13 cellular contexts compared by ENCODE assay signal in the genomic region with DNA sequence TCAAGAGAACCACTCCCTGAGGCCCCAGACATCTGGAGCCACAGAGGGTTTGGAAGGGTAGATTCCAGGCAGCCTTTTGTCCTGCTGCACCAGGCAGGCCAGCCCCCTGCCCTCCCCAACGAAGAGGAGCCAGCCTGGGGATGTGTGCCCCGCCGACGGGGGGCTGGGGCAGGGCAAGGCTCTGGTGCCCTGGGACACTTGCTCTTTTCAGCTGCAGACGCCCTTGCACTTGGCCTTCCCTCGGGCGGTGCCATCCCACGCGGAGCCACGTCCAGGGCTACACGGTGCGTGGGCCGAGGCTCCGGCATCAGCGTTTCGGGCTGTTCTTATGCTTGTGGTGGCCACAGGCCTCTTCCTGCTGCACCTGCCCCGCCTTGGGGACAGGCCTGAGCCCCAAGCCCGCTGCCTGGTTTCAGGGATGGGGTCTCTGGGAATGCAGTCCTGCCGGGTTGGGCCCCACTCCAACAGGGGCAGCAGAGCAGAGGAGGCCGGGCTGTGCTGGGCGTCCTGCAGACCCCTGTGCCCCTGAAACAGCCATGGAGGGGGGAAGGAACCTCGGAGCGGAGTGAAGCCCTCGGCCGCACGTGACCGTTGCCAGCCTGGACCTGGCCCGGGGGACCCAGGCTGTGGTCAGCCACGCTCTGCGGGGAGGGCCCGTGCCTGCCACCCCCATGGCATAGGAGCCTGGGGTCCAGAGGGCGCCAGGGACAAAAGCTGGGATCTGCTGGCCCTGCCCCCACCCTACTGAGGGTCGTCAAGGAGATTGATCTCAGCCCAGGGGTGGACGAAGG. TPM values are rescaled to one million over a fixed set of nuclear protein-coding genes. Genes with fewer than 3 reads are reported as not detected.
DNase-seq lines count a peak whose midpoint lies in the region; FAIRE-seq and TF ChIP-seq lines count a peak whose summit lies in the region.
"Had no signal": no experiment of that assay in that cellular context is flagged by ENCODE, and none has a peak within 500 bp of the region (broad histone marks: within the 10 kb centered on the region; RNA-seq: fewer than 3 reads in every experiment).

No MANE protein-coding gene starts in this region.

- H3K27ac Mint-ChIP-seq in mesothelial cell of epicardium: no peak overlapping the region
- H3K27ac Mint-ChIP-seq: CD4-positive, alpha-beta T cell had no signal

- H2AK5ac ChIP-seq in H1 (ENCODE audit: low read depth, low read length): peak overlapping the region; percentile 25; the same call in 1 of the 2 replicates

- H3K9me3 ChIP-seq in HUES64 (ENCODE audit: insufficient read depth, low read depth, low read length): no peaks in the 10 kb centered on the region
- H3K9me3 ChIP-seq in H1 (ENCODE audit: insufficient read depth in 2 of 2, low read depth in 1 of 2, low read length in 1 of 2): no peaks in the 10 kb centered on the region
- H3K9me3 ChIP-seq in tibial nerve: no peaks in the 10 kb centered on the region

- peaks cover 3 to 10% of the 10 kb centered on the region in 2 experiments for H4K20me1 ChIP-seq in H1 (replicated peaks in 1 of 2; ENCODE audit: control insufficient read depth in 1 of 2, insufficient read depth in 2 of 2, low read length in 2 of 2)

- H3K36me3 Mint-ChIP-seq in mesothelial cell of epicardium: no peaks in the 10 kb centered on the region

- peak overlapping the region; percentile 66 for H4K8ac ChIP-seq in H1 (ENCODE audit: extremely low read depth, insufficient read depth, low read length)

- peak overlapping the region; percentile 94; the same call in 1 of the 2 replicates for H2BK5ac ChIP-seq in H1 (ENCODE audit: low read depth, low read length)

- H3K4me1 Mint-ChIP-seq in mesothelial cell of epicardium: peaks cover 3% of the 10 kb centered on the region

- no peak overlapping the region for H3K23ac ChIP-seq in H1 (ENCODE audit: insufficient read length)

- H3K4me3 ChIP-seq in HUES64 (ENCODE audit: low read length) (peak overlapping the region; percentile 59; the same call in 1 of the 2 replicates), H1 (ENCODE audit: extremely low read depth in 1 of 4, insufficient read depth in 2 of 4, low read depth in 3 of 4, low read length in 4 of 4) (peak overlapping the region in 2 of 4 experiments; percentile 19 to 61; a peak in 4 of 8 replicates), tibial nerve (no peak overlapping the region)

- no peak for TF ChIP-seq RAD21 in H1 (IDR thresholded peaks at IDR 0.05 in 1 of 2, conservative IDR thresholded peaks at IDR 0.05 in 1 of 2; ENCODE audit: low read depth in 2 of 2, low read length in 2 of 2)

- CTCF ChIA-PET in H1 (lab: Charles Lee; ENCODE audit: partially characterized antibody): interaction anchor here (1.0 to 2.1 kb wide), 5 partner anchors 8 to 45 kb away, joined by 3 to 7 read pairs (median 5); no protein-coding TSS in a partner anchor

- WGBS in HUES64: 34% methylated on average over 32 of the region's 34 CpGs
- 48% methylated on average over 29 of the region's 34 CpGs; no CpG with 5 or more reads in 1 of the 2 experiments for WGBS in H1 (ENCODE audit: extremely low coverage in 1 of 2, insufficient coverage in 1 of 2, insufficient read length in 1 of 2, insufficient replicate concordance in 2 of 2, low coverage in 1 of 2, low lambda C conversion rate in 2 of 2, missing lambda C conversion rate in 1 of 2), 2 experiments
- 17 to 27% methylated on average over 20 to 24 of the region's 34 CpGs for WGBS in tibial nerve, 2 donors

- H3K27me3 ChIP-seq in HUES64 (ENCODE audit: insufficient read depth, low read length) (no peaks in the 10 kb centered on the region), H1 (replicated peaks in 1 of 4; ENCODE audit: control insufficient read depth in 3 of 4, extremely low read depth in 1 of 4, insufficient read depth in 3 of 4, low read length in 3 of 4) (no peaks in the 10 kb centered on the region), tibial nerve (no peaks in the 10 kb centered on the region)

- no peak for TF ChIP-seq CTCF in H1 (IDR thresholded peaks at IDR 0.05; ENCODE audit: control extremely low read depth in 1 of 3, insufficient read depth in 1 of 3, low read depth in 1 of 3, low read length in 3 of 3)
- no peak for TF ChIP-seq CTCF in mesothelial cell of epicardium (IDR thresholded peaks at IDR 0.05; ENCODE audit: unreplicated experiment)
- TF ChIP-seq CTCF in tibial nerve (IDR thresholded peaks at IDR 0.05): no peak

- H3K9ac ChIP-seq in HUES64 (ENCODE audit: low read depth, low read length) (peak overlapping the region; percentile 63), H1 (replicated peaks in 1 of 4; ENCODE audit: extremely low read depth in 1 of 4, low read depth in 3 of 4, low read length in 3 of 4) (peak overlapping the region in 2 of 4 experiments; percentile 4 to 8; a peak in 3 of 7 replicates)

- peaks cover 2% of the 10 kb centered on the region; the same call in 1 of the 2 replicates for H3K23me2 ChIP-seq in H1 (ENCODE audit: low read depth, low read length)

- peaks cover 18% of the 10 kb centered on the region for H3K36me3 ChIP-seq in HUES64 (ENCODE audit: insufficient read depth, low read length)
- H3K36me3 ChIP-seq in H1 (ENCODE audit: control insufficient read depth in 2 of 4, insufficient read depth in 4 of 4, low read length in 3 of 4): peaks cover 0 to 25% (median 3%) of the 10 kb centered on the region in 4 experiments; a peak in 4 of 8 replicates
- peaks cover 3 to 66% (median 4%) of the 10 kb centered on the region in 3 donors for H3K36me3 ChIP-seq in tibial nerve

- no peak overlapping the region for H2AFZ ChIP-seq in H1 (ENCODE audit: low read length)

- H3K14ac ChIP-seq in H1 (ENCODE audit: insufficient read length): no peak overlapping the region

- no peaks in the 10 kb centered on the region for H3K9me3 Mint-ChIP-seq in mesothelial cell of epicardium
- H3K9me3 Mint-ChIP-seq: CD4-positive, alpha-beta T cell had no signal

- peak overlapping the region; percentile 82 for H2BK120ac ChIP-seq in H1 (replicated peaks; ENCODE audit: low read depth, low read length)

- FAIRE-seq in H1 (lab: Jason Lieb, UNC): no peak
- FAIRE-seq: GM18507 had no signal

- POLR2A ChIA-PET in H1 (lab: Charles Lee; ENCODE audit: partially characterized antibody): interaction anchor here (0.6 to 1.6 kb wide), 23 partner anchors 8 to 206 kb away, joined by 3 to 11 read pairs (median 3); a partner anchor contains a TSS

- no peaks in the 10 kb centered on the region for H3K27me3 Mint-ChIP-seq in mesothelial cell of epicardium (ENCODE audit: low read depth)
- H3K27me3 Mint-ChIP-seq: CD4-positive, alpha-beta T cell had no signal

- no peak for TF ChIP-seq EP300 in H1 (IDR thresholded peaks at IDR 0.05; ENCODE audit: borderline replicate concordance in 1 of 2, low read depth in 2 of 2, low read length in 2 of 2)
- peak in 1 of 2 donors; percentile 61 for TF ChIP-seq EP300 in tibial nerve (IDR thresholded peaks at IDR 0.05)

- H3K4me1 ChIP-seq in HUES64 (ENCODE audit: insufficient read depth, low read length): peaks cover 15% of the 10 kb centered on the region
- H3K4me1 ChIP-seq in H1 (replicated peaks in 1 of 4; ENCODE audit: control insufficient read depth in 3 of 4, insufficient read depth in 4 of 4, low read length in 3 of 4): peaks cover 0 to 25% (median 21%) of the 10 kb centered on the region in 4 experiments; a peak in 6 of 7 replicates
- peaks cover 0 to 56% (median 30%) of the 10 kb centered on the region in 4 donors for H3K4me1 ChIP-seq in tibial nerve

- peak overlapping the region; percentile 60 for H3K56ac ChIP-seq in H1 (replicated peaks; ENCODE audit: insufficient read length, low read depth, low read length)

- peak overlapping the region; percentile 90 for H3K4ac ChIP-seq in H1 (replicated peaks; ENCODE audit: insufficient read length, low read depth, low read length)

- peak overlapping the region; percentile 96 for H3K18ac ChIP-seq in H1 (ENCODE audit: extremely low read depth, low read length)

- H4K91ac ChIP-seq in H1 (replicated peaks; ENCODE audit: insufficient read length, low read length): peak overlapping the region; percentile 63

- no peaks in the 10 kb centered on the region for H3K79me1 ChIP-seq in H1 (ENCODE audit: low read depth, low read length)

- H2BK12ac ChIP-seq in H1 (ENCODE audit: low read depth, low read length): peak overlapping the region; percentile 85; the same call in 1 of the 2 replicates

- peak overlapping the region; percentile 84 for H4K5ac ChIP-seq in H1 (ENCODE audit: insufficient read length, low read depth, low read length)

- H3K79me2 ChIP-seq in H1 (ENCODE audit: control insufficient read depth in 1 of 2, insufficient read depth in 2 of 2, low read length in 2 of 2): peaks cover 0 to 1% of the 10 kb centered on the region in 2 experiments; a peak in 1 of 4 replicates

- DNase-seq in H1 (ENCODE audit: low read depth in 1 of 2, low spot score in 2 of 2) (peak in 1 of 2 experiments; percentile 72), mesothelial cell of epicardium (ENCODE audit: low spot score in 2 of 2, unreplicated experiment in 2 of 2) (no peak), tibial nerve (ENCODE audit: low spot score in 2 of 2) (no peak), Kasumi-1 (lab: John Stamatoyannopoulos, UW) (no peak), NCI-H226 (no peak), NCI-H2029 treated with DMSO at 0.1 percent for 48 hours (lab: John Stamatoyannopoulos, UW) (no peak)
- DNase-seq: activated CD4-positive, alpha-beta T cell treated with anti-CD3 and anti-CD28 coated beads, Interleukin-2, amount 50 U/mL, for 4 hours; CD4-positive, alpha-beta T cell; midbrain; NCI-H187 treated with DMSO at 0.1 percent for 48 hours; NCI-H774 had no signal

- H2BK20ac ChIP-seq in H1 (ENCODE audit: low read length): peak overlapping the region; percentile 55; the same call in 1 of the 2 replicates

- TF ChIP-seq POLR2A in H1 (IDR thresholded peaks at IDR 0.05; ENCODE audit: control extremely low read depth in 1 of 2, low read depth in 2 of 2, low read length in 2 of 2) (peak in 1 of 2 experiments; percentile 36; a peak in 1 of 3 replicates), tibial nerve (IDR thresholded peaks at IDR 0.05) (no peak)

- H3K4me2 ChIP-seq in H1 (ENCODE audit: insufficient read depth in 1 of 2, low read depth in 2 of 2, low read length in 2 of 2): peak overlapping the region; percentile 79 to 88

- H2BK15ac ChIP-seq in H1 (ENCODE audit: low read length): peak overlapping the region; percentile 92; the same call in 1 of the 2 replicates

- peak overlapping the region; percentile 86 for H3K27ac ChIP-seq in HUES64 (ENCODE audit: low read depth, low read length)
- peak overlapping the region; percentile 63; the same call in 1 of the 2 replicates for H3K27ac ChIP-seq in H1 (ENCODE audit: low read depth, low read length)
- H3K27ac ChIP-seq in tibial nerve: peak overlapping the region in 3 of 4 donors; percentile 56 to 87 (median 76)

- peak overlapping the region; percentile 13 for H3K4me3 Mint-ChIP-seq in mesothelial cell of epicardium
- H3K4me3 Mint-ChIP-seq: CD4-positive, alpha-beta T cell had no signal

RNA-seq across cellular contexts. Expression of a gene that starts 0.6 kb away (rescaled TPM):
- polyA plus RNA-seq in HUES64 (2013, experiment 1 of 2): 9.5 TPM
- polyA plus RNA-seq in HUES64 (2013, experiment 2 of 2): 11.2 TPM
- total RNA-seq in H1 (2021; fragmentation: NEBNext Ultra II Directional; extraction: Animal tissue kit (Norgen Biotek cat#: 25700)): 10.2 and 11.4 TPM in 2 replicates
- 15.8 and 28.4 TPM in 2 replicates for polyA plus RNA-seq in H1 (2011; rRNA removed)
- polyA plus RNA-seq in H1 (2011; cell fraction: cytosol; rRNA removed): 19.7 TPM
- 21.8 TPM for polyA plus RNA-seq in H1 (2011; cell fraction: nucleus; rRNA removed)
- polyA plus RNA-seq in H1 (2012, experiment 1 of 2): 4.8 to 11.4 TPM (median 10.2 TPM) in 4 replicates
- polyA plus RNA-seq in H1 (2012, experiment 2 of 2): 8.5 TPM
- polyA plus RNA-seq in H1 (2013, experiment 1 of 2): 12.3 TPM
- polyA plus RNA-seq in H1 (2013, experiment 2 of 2): 11.2 TPM
- 1.4 and 1.8 TPM in 2 replicates for polyA minus RNA-seq in H1 (2011; rRNA and poly(A)+ RNA removed)
- 12.0 TPM for polyA minus RNA-seq in H1 (2011; cell fraction: cytosol; rRNA and poly(A)+ RNA removed)
- polyA minus RNA-seq in H1 (2011; cell fraction: nucleus; rRNA and poly(A)+ RNA removed): 10.3 TPM
- total RNA-seq in mesothelial cell of epicardium (0.47 to 0.94 TPM (median 0.84 TPM) in 3 replicates), tibial nerve (1 to 10 TPM in 3 of 4 donors, under 1 TPM in 1; 0.66 to 3.9 (median 1.8) TPM)

RNA-seq across cellular contexts. Expression of a gene that starts 5.9 kb away (rescaled TPM):
- 79.3 TPM for polyA plus RNA-seq in HUES64 (2013, experiment 1 of 2)
- 81.6 TPM for polyA plus RNA-seq in HUES64 (2013, experiment 2 of 2)
- total RNA-seq in H1 (2021; fragmentation: NEBNext Ultra II Directional; extraction: Animal tissue kit (Norgen Biotek cat#: 25700)): 100 and 108 TPM in 2 replicates
- polyA plus RNA-seq in H1 (2011; rRNA removed): 186 and 203 TPM in 2 replicates
- polyA plus RNA-seq in H1 (2011; cell fraction: cytosol; rRNA removed): 162 TPM
- 223 TPM for polyA plus RNA-seq in H1 (2011; cell fraction: nucleus; rRNA removed)
- polyA plus RNA-seq in H1 (2012, experiment 1 of 2): 71.0 to 114 TPM (median 105 TPM) in 4 replicates
- polyA plus RNA-seq in H1 (2012, experiment 2 of 2): 145 TPM
- polyA plus RNA-seq in H1 (2013, experiment 1 of 2): 85.9 TPM
- 90.7 TPM for polyA plus RNA-seq in H1 (2013, experiment 2 of 2)
- polyA minus RNA-seq in H1 (2011; rRNA and poly(A)+ RNA removed): 17.4 and 18.7 TPM in 2 replicates
- polyA minus RNA-seq in H1 (2011; cell fraction: cytosol; rRNA and poly(A)+ RNA removed): 64.4 TPM
- 71.6 TPM for polyA minus RNA-seq in H1 (2011; cell fraction: nucleus; rRNA and poly(A)+ RNA removed)
- total RNA-seq in mesothelial cell of epicardium (72.1 to 74.0 TPM (median 73.2 TPM) in 3 replicates), tibial nerve (100 to 1,000 TPM; 147 to 204 (median 176) TPM)

RNA-seq across cellular contexts. Expression of a gene that starts 11.4 kb away (rescaled TPM):
- 27.1 TPM for polyA plus RNA-seq in HUES64 (2013, experiment 1 of 2)
- 22.4 TPM for polyA plus RNA-seq in HUES64 (2013, experiment 2 of 2)
- total RNA-seq in H1 (2021; fragmentation: NEBNext Ultra II Directional; extraction: Animal tissue kit (Norgen Biotek cat#: 25700)): 45.4 and 45.7 TPM in 2 replicates
- polyA plus RNA-seq in H1 (2011; rRNA removed): 75.5 and 102 TPM in 2 replicates
- 53.7 TPM for polyA plus RNA-seq in H1 (2011; cell fraction: cytosol; rRNA removed)
- 63.7 TPM for polyA plus RNA-seq in H1 (2011; cell fraction: nucleus; rRNA removed)
- 15.4 to 49.5 TPM (median 40.3 TPM) in 4 replicates for polyA plus RNA-seq in H1 (2012, experiment 1 of 2)
- polyA plus RNA-seq in H1 (2012, experiment 2 of 2): 40.7 TPM
- polyA plus RNA-seq in H1 (2013, experiment 1 of 2): 75.0 TPM
- 69.3 TPM for polyA plus RNA-seq in H1 (2013, experiment 2 of 2)
- polyA minus RNA-seq in H1 (2011; rRNA and poly(A)+ RNA removed): 5.2 and 5.8 TPM in 2 replicates
- polyA minus RNA-seq in H1 (2011; cell fraction: cytosol; rRNA and poly(A)+ RNA removed): 18.3 TPM
- 22.1 TPM for polyA minus RNA-seq in H1 (2011; cell fraction: nucleus; rRNA and poly(A)+ RNA removed)
- total RNA-seq in mesothelial cell of epicardium (20.5 to 24.6 TPM (median 21.7 TPM) in 3 replicates), tibial nerve (10 to 100 TPM; 20.8 to 37.7 (median 32.4) TPM)

RNA-seq across cellular contexts. Expression of a gene that starts 18.9 kb away (rescaled TPM):
- 26.0 TPM for polyA plus RNA-seq in HUES64 (2013, experiment 1 of 2)
- 19.5 TPM for polyA plus RNA-seq in HUES64 (2013, experiment 2 of 2)
- total RNA-seq in H1 (2021; fragmentation: NEBNext Ultra II Directional; extraction: Animal tissue kit (Norgen Biotek cat#: 25700)): 44.4 and 47.2 TPM in 2 replicates
- polyA plus RNA-seq in H1 (2011; rRNA removed): 24.0 and 38.1 TPM in 2 replicates
- 32.6 TPM for polyA plus RNA-seq in H1 (2011; cell fraction: cytosol; rRNA removed)
- 254 TPM for polyA plus RNA-seq in H1 (2011; cell fraction: nucleus; rRNA removed)
- 27.7 to 55.2 TPM (median 53.5 TPM) in 4 replicates for polyA plus RNA-seq in H1 (2012, experiment 1 of 2)
- 26.8 TPM for polyA plus RNA-seq in H1 (2012, experiment 2 of 2)
- 24.8 TPM for polyA plus RNA-seq in H1 (2013, experiment 1 of 2)
- polyA plus RNA-seq in H1 (2013, experiment 2 of 2): 21.9 TPM
- polyA minus RNA-seq in H1 (2011; rRNA and poly(A)+ RNA removed): 13.8 TPM in 2 replicates
- polyA minus RNA-seq in H1 (2011; cell fraction: cytosol; rRNA and poly(A)+ RNA removed): 18.3 TPM
- polyA minus RNA-seq in H1 (2011; cell fraction: nucleus; rRNA and poly(A)+ RNA removed): 52.9 TPM
- total RNA-seq in mesothelial cell of epicardium (75.9 to 86.9 TPM (median 77.2 TPM) in 3 replicates), tibial nerve (10 to 100 TPM; 26.9 to 83.7 (median 54.1) TPM)

RNA-seq across cellular contexts. Expression of a gene that starts 37.7 kb away (rescaled TPM):
- polyA plus RNA-seq in HUES64 (2013, experiment 1 of 2): 96.7 TPM
- 84.0 TPM for polyA plus RNA-seq in HUES64 (2013, experiment 2 of 2)
- total RNA-seq in H1 (2021; fragmentation: NEBNext Ultra II Directional; extraction: Animal tissue kit (Norgen Biotek cat#: 25700)): 149 and 162 TPM in 2 replicates
- 194 and 320 TPM in 2 replicates for polyA plus RNA-seq in H1 (2011; rRNA removed)
- 230 TPM for polyA plus RNA-seq in H1 (2011; cell fraction: cytosol; rRNA removed)
- 1,150 TPM for polyA plus RNA-seq in H1 (2011; cell fraction: nucleus; rRNA removed)
- polyA plus RNA-seq in H1 (2012, experiment 1 of 2): 115 to 182 TPM (median 174 TPM) in 4 replicates
- polyA plus RNA-seq in H1 (2012, experiment 2 of 2): 126 TPM
- 139 TPM for polyA plus RNA-seq in H1 (2013, experiment 1 of 2)
- 113 TPM for polyA plus RNA-seq in H1 (2013, experiment 2 of 2)
- polyA minus RNA-seq in H1 (2011; rRNA and poly(A)+ RNA removed): 37.9 and 39.8 TPM in 2 replicates
- 73.9 TPM for polyA minus RNA-seq in H1 (2011; cell fraction: cytosol; rRNA and poly(A)+ RNA removed)
- 130 TPM for polyA minus RNA-seq in H1 (2011; cell fraction: nucleus; rRNA and poly(A)+ RNA removed)
- 190 to 207 TPM (median 194 TPM) in 3 replicates for total RNA-seq in mesothelial cell of epicardium
- 100 to 1,000 TPM in 3 of 4 donors, 10 to 100 TPM in 1; 68.6 to 188 (median 106) TPM for total RNA-seq in tibial nerve
